In the genomic region with DNA sequence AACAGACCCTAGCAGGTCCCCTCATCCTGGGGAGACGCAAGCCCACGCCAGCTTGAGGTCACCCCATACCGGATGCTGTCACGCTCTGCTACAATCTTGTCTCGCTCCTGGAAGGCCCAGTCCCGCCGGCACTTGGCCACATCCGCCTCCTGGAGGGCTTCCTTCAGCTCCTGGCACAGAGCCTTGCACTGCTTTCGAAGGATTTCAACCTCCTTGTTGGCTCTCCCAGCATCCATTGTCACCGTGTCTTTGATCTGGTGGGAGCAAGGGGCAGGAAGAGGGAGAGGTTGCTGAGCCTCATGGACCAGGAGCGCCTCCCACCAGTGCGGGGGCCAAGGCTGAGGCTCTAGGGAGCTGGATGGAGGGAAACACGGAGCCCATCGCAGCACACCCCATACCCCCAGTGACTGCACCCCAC, we compare ENCODE assay signal across 9 cellular contexts.
DNase-seq lines count a peak whose midpoint lies in the region; ATAC-seq and TF ChIP-seq lines count a peak whose summit lies in the region.
"Had no signal": no experiment of that assay in that cellular context is flagged by ENCODE, and none has a peak within 500 bp of the region (broad histone marks: within the 10 kb centered on the region; RNA-seq: fewer than 3 reads in every experiment).

No MANE protein-coding gene starts in this region.

- no peak for TF ChIP-seq CTCF in CD14-positive monocyte (IDR thresholded peaks at IDR 0.05)
- TF ChIP-seq CTCF in nephron progenitor cell (IDR thresholded peaks at IDR 0.05) = no peak

- H3K9me3 Mint-ChIP-seq in CD14-positive monocyte = peaks cover 0 to 1% (median 0%) of the 10 kb centered on the region in 7 donors
- H3K9me3 Mint-ChIP-seq in dendritic cell treated with granulocyte-macrophage colony-stimulating factor and Interleukin-4, amounts not matched to agents 40 ng/mL and 50 ng/mL, for 4 days = no peaks in the 10 kb centered on the region
- no peaks in the 10 kb centered on the region for H3K9me3 Mint-ChIP-seq in nephron progenitor cell

- no peak overlapping the region for H3K4me3 Mint-ChIP-seq in CD14-positive monocyte
- no peak overlapping the region for H3K4me3 Mint-ChIP-seq in dendritic cell treated with granulocyte-macrophage colony-stimulating factor and Interleukin-4, amounts not matched to agents 40 ng/mL and 50 ng/mL, for 4 days
- H3K4me3 Mint-ChIP-seq in nephron progenitor cell = no peak overlapping the region

- no peak overlapping the region for H3K27ac ChIP-seq in Karpas-422 (ENCODE audit: low read length)

- ATAC-seq in GM21825 (IDR thresholded peaks at IDR 0.05; ENCODE audit: unreplicated experiment) = no peak
- ATAC-seq in GM18498 (IDR thresholded peaks at IDR 0.05; ENCODE audit: unreplicated experiment) = no peak
- ATAC-seq in GM21786 (IDR thresholded peaks at IDR 0.05; ENCODE audit: unreplicated experiment) = no peak

- no peak for DNase-seq in CD14-positive monocyte (ENCODE audit: low spot score)
- peak; percentile 45 for DNase-seq in Karpas-422
- DNase-seq in nephron progenitor cell = no peak
- no peak for DNase-seq in LoVo (ENCODE audit: low spot score)
- DNase-seq: NCI-H774 had no signal

- H3K9ac ChIP-seq in Karpas-422 (ENCODE audit: low read length) = no peak overlapping the region

- H3K27me3 Mint-ChIP-seq in CD14-positive monocyte (ENCODE audit: low read depth in 3 of 3) (peaks cover 0 to 5% (median 0%) of the 10 kb centered on the region in 3 donors), nephron progenitor cell (ENCODE audit: low read depth, poor library complexity) (no peaks in the 10 kb centered on the region)
- H3K27me3 Mint-ChIP-seq in dendritic cell treated with granulocyte-macrophage colony-stimulating factor and Interleukin-4, amounts not matched to agents 40 ng/mL and 50 ng/mL, for 4 days = no peaks in the 10 kb centered on the region

- H3K27ac Mint-ChIP-seq in CD14-positive monocyte (peak overlapping the region; percentile 68 to 95 (median 90)), nephron progenitor cell (peak overlapping the region; percentile 55)
- H3K27ac Mint-ChIP-seq in dendritic cell treated with granulocyte-macrophage colony-stimulating factor and Interleukin-4, amounts not matched to agents 40 ng/mL and 50 ng/mL, for 4 days = peak overlapping the region; percentile 81

- H3K36me3 Mint-ChIP-seq in CD14-positive monocyte = no peaks in the 10 kb centered on the region
- H3K36me3 Mint-ChIP-seq in dendritic cell treated with granulocyte-macrophage colony-stimulating factor and Interleukin-4, amounts not matched to agents 40 ng/mL and 50 ng/mL, for 4 days (ENCODE audit: low read depth) = no peaks in the 10 kb centered on the region
- peaks cover 38% of the 10 kb centered on the region for H3K36me3 Mint-ChIP-seq in nephron progenitor cell (ENCODE audit: low read depth)

- H3K4me1 Mint-ChIP-seq in CD14-positive monocyte = peaks cover 8% of the 10 kb centered on the region
- H3K4me1 Mint-ChIP-seq in dendritic cell treated with granulocyte-macrophage colony-stimulating factor and Interleukin-4, amounts not matched to agents 40 ng/mL and 50 ng/mL, for 4 days (ENCODE audit: low read depth) = peaks cover 8% of the 10 kb centered on the region
- H3K4me1 Mint-ChIP-seq in nephron progenitor cell = peaks cover 50% of the 10 kb centered on the region

- H3K36me3 ChIP-seq in Karpas-422 (ENCODE audit: insufficient read depth, low read length) = no peaks in the 10 kb centered on the region

- H3K4me1 ChIP-seq in Karpas-422 (ENCODE audit: low read length) = peaks cover 21% of the 10 kb centered on the region

- H2AFZ ChIP-seq in Karpas-422 (ENCODE audit: low read length) = no peak overlapping the region

- H3K27me3 ChIP-seq in Karpas-422 (ENCODE audit: low read length) = no peaks in the 10 kb centered on the region

- H3K9me3 ChIP-seq in Karpas-422 (ENCODE audit: low read length) = no peaks in the 10 kb centered on the region

- H3K9me2 ChIP-seq in Karpas-422 (replicated peaks; ENCODE audit: insufficient read depth, low read length) = no peaks in the 10 kb centered on the region

- no peaks in the 10 kb centered on the region for H3K79me2 ChIP-seq in Karpas-422 (ENCODE audit: low read length)

- intact Hi-C loops in CD14-positive monocyte (cut with micrococcal nuclease) = no loop called here
- intact Hi-C loops in dendritic cell treated with granulocyte-macrophage colony-stimulating factor and Interleukin-4, amounts not matched to agents 40 ng/mL and 50 ng/mL, for 4 days (cut with micrococcal nuclease) = no loop called here

- H3K4me2 ChIP-seq in Karpas-422 (ENCODE audit: low read depth, low read length, poor library complexity, severe bottlenecking) = peak overlapping the region; percentile 80

- H4K20me1 ChIP-seq in Karpas-422 (ENCODE audit: insufficient read depth, low read depth, low read length) = no peaks in the 10 kb centered on the region

- H3K4me3 ChIP-seq in Karpas-422 (ENCODE audit: low read length) = peak overlapping the region; percentile 55; the same call in 1 of the 2 replicates
